In genomic region chr2:80968450-80968849, GRCh38 we compare ENCODE assay signal across 16 cellular contexts.
"Had no signal": no experiment of that assay in that cellular context is flagged by ENCODE, and none has a peak within 500 bp of the region (broad histone marks: within the 10 kb centered on the region; RNA-seq: fewer than 3 reads in every experiment).

No MANE protein-coding gene starts in this region.

- H3K27me3 ChIP-seq: sigmoid colon had no signal

- H3K4me1 ChIP-seq: left ventricle myocardium inferior, sigmoid colon had no signal

- H3K9me3 ChIP-seq: ovary had no signal

- H3K36me3 ChIP-seq: left ventricle myocardium inferior, ovary, sigmoid colon had no signal

- H3K27ac ChIP-seq: left ventricle myocardium inferior, ovary, sigmoid colon, VCaP had no signal

- H3K4me3 Mint-ChIP-seq: activated CD8-positive, alpha-beta T cell treated with anti-CD3 and anti-CD28 coated beads, Interleukin-2, amount 10 ng/mL, durations not matched to agents 7 days and 5 days; activated naive CD4-positive, alpha-beta T cell treated with anti-CD3 and anti-CD28 coated beads for 36 hours; activated T-helper 1 cell treated with anti-CD3 and anti-CD28 coated beads, Interleukin-12 subunit alpha, Interleukin-12 subunit beta, Interleukin-2, Interleukin-4 antibody, amounts not matched to agents 30 ng/mL and 10 ng/mL and 1 ng/mL, durations not matched to agents 14 hours and 24 hours and 36 hours; neural crest cell had no signal

- H3K27ac Mint-ChIP-seq: activated CD8-positive, alpha-beta T cell treated with anti-CD3 and anti-CD28 coated beads, Interleukin-2, amount 10 ng/mL, durations not matched to agents 7 days and 5 days; activated naive CD4-positive, alpha-beta T cell treated with anti-CD3 and anti-CD28 coated beads for 36 hours; activated T-helper 1 cell treated with anti-CD3 and anti-CD28 coated beads, Interleukin-12 subunit alpha, Interleukin-12 subunit beta, Interleukin-2, Interleukin-4 antibody, amounts not matched to agents 30 ng/mL and 10 ng/mL and 1 ng/mL, durations not matched to agents 14 hours and 24 hours and 36 hours had no signal

- H3K4me3 ChIP-seq: left ventricle myocardium inferior, ovary, sigmoid colon had no signal

- DNase-seq: activated CD4-positive, alpha-beta T cell treated with anti-CD3 and anti-CD28 coated beads for 4 hours; activated CD8-positive, alpha-beta memory T cell treated with anti-CD3 and anti-CD28 coated beads, Interleukin-2, amount 50 U/mL, for 48 hours; activated CD8-positive, alpha-beta T cell treated with anti-CD3 and anti-CD28 coated beads, Interleukin-2, amount 10 ng/mL, durations not matched to agents 7 days and 5 days; activated naive CD4-positive, alpha-beta T cell treated with anti-CD3 and anti-CD28 coated beads for 36 hours; foreskin melanocyte; head of caudate nucleus; left ventricle myocardium inferior; ovary; sigmoid colon; stimulated activated CD4-positive, alpha-beta T cell treated with anti-CD3 and anti-CD28 coated beads, Interleukin-2, amount 100 ng/mL, for 24 hours; stimulated activated naive CD4-positive, alpha-beta T cell; substantia nigra; trophoblast cell had no signal

- ATAC-seq: activated CD8-positive, alpha-beta T cell treated with anti-CD3 and anti-CD28 coated beads, Interleukin-2, amount 10 ng/mL, durations not matched to agents 7 days and 5 days had no signal

- H3K4me1 Mint-ChIP-seq: neural crest cell had no signal
